Comparison of ENCODE assay signal across 8 cellular contexts in the genomic region with DNA sequence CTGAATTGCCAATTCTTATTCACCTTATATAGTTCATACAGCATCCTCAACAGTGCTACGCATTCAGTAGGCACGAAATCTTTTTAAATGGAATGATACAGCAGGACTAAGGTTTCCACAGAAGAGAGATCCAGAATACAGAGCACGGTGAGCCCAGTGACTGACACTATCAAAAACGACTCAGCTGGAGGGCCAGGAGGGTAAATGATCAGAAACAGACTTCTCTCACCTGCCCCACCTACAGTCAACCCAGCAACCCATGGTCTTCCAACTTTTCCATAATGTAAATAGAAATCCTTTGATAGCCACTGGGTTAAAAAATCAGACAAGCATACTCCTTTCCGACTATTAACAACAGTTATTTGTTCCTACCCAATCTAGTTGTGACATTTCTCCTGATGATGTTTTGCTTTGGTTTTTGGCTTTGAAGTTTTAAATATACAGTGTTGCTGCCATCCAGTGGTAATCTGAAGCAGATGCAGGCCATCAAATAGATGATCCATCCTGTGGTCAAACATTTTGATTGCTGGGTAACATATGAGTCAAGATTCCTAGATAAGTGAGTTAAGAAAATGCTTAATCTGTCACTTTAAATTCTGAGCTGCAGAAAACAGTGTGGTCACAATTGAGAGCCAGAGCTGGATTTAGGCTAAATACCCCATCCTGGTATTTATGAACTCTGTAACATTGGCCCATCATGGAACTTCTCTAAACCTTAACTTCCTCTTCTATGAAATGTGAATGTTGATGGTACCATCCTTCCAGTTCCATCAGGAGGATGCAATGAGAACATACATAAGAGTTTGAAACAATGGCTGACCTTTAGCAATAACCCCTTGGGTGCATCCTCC. TPM values are rescaled to one million over a fixed set of nuclear protein-coding genes. Genes with fewer than 3 reads are reported as not detected.
A peak's percentile ranks its signal among the peaks of the same experiment; 100 is the strongest.
DNase-seq lines count a peak whose midpoint lies in the region; ATAC-seq, FAIRE-seq and TF ChIP-seq lines count a peak whose summit lies in the region.

No MANE protein-coding gene starts in this region.

- H3K27ac ChIP-seq in psoas muscle: no peak overlapping the region

- no peaks in the 10 kb centered on the region for H3K4me1 ChIP-seq in psoas muscle

- TF ChIP-seq CTCF in psoas muscle (IDR thresholded peaks at IDR 0.05): peak; percentile 71

- H3K27me3 ChIP-seq in psoas muscle (ENCODE audit: insufficient read depth in 3 of 3, low read length in 2 of 3): peaks cover 0 to under 1% (median 0%) of the 10 kb centered on the region in 3 donors

- intact Hi-C loops in psoas muscle (cut with DNase I): loop anchor here (2.0 to 10.0 kb wide), 3 partner anchors 99 to 1112 kb away; no protein-coding TSS in a partner anchor

- FAIRE-seq in H54 (lab: Jason Lieb, UNC): peak; percentile 96

- TF ChIP-seq POLR2A in H54 (IDR thresholded peaks at IDR 0.05; ENCODE audit: low read depth, low read length): no peak

- DNase-seq in ELF-1 (ENCODE audit: low read depth, low spot score): peak; percentile 32
- peak; percentile 43 for DNase-seq in H54 (ENCODE audit: insufficient read length, low spot score)
- DNase-seq in NCI-H128 (lab: John Stamatoyannopoulos, UW; ENCODE audit: unreplicated experiment): peak; percentile 42
- DNase-seq in SKM-1 treated with dmso at 0.1 percent for 144 hours (lab: John Stamatoyannopoulos, UW; ENCODE audit: unreplicated experiment): peak; percentile 7
- peak; percentile 24 for DNase-seq in fibroblast of the conjunctiva (ENCODE audit: low read depth)
- no peak for DNase-seq in psoas muscle
- no peak for DNase-seq in stimulated activated CD4-positive, alpha-beta T cell treated with anti-CD3 and anti-CD28 coated beads, Interleukin-4, amount 100 ng/mL, for 24 hours

- no peaks in the 10 kb centered on the region for H3K36me3 ChIP-seq in psoas muscle (ENCODE audit: insufficient read depth in 1 of 2, low read depth in 1 of 2)

- no peak overlapping the region for H3K4me3 ChIP-seq in psoas muscle

- WGBS in psoas muscle, 3 donors: 36 to 45% (median 37%) methylated on average over 5 of the region's 5 CpGs

- H3K9me3 ChIP-seq in psoas muscle: no peaks in the 10 kb centered on the region

- ATAC-seq in psoas muscle (peak in 1 of 4 donors; percentile 69), HG02763 (IDR thresholded peaks at IDR 0.05; ENCODE audit: unreplicated experiment) (no peak)

RNA-seq across cellular contexts. Expression of a gene that starts 42.0 kb away (rescaled TPM):
- not detected for total RNA-seq in psoas muscle
- polyA plus RNA-seq in psoas muscle: not detected

Comparison
In these comparisons a context has a peak if more than half of its experiments do, and no peak if none do; other contexts are left out.
1. DNase-seq: peak in ELF-1 (single experiment), H54 (single experiment), NCI-H128 (single experiment), SKM-1 treated with dmso at 0.1 percent for 144 hours (single experiment) and fibroblast of the conjunctiva (single experiment); none in psoas muscle (0 of 2) and stimulated activated CD4-positive, alpha-beta T cell treated with anti-CD3 and anti-CD28 coated beads, Interleukin-4, amount 100 ng/mL, for 24 hours (single experiment).